ENCODE assay signal across 21 cellular contexts in the genomic region with DNA sequence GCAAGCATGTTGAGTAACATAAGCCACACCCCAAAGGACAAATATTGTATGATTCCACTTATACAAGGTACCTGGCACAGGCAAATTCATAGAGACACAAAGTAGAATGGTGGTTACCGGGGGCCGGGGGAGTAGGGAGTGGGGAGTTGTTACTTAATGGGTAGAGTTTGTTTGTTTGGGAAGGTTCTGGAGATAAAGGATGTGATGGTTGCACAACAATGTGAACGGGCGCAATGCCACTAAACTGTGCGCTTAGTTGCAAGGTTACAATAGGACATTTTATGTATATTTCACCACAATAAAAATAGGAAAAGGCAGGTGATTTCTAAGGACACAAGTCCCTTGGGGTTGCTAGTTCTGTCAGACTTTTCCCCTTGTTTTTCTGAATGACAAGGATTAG.
DNase-seq lines count a peak whose midpoint lies in the region; ATAC-seq lines count a peak whose summit lies in the region.
"Had no signal": no experiment of that assay in that cellular context is flagged by ENCODE, and none has a peak within 500 bp of the region (broad histone marks: within the 10 kb centered on the region; RNA-seq: fewer than 3 reads in every experiment).

No MANE protein-coding gene starts in this region.

- no peak overlapping the region for H3K4me3 ChIP-seq in right cardiac atrium (ENCODE audit: low read length)
- H3K4me3 ChIP-seq: BLaER1 had no signal

- no peaks in the 10 kb centered on the region for H3K4me1 ChIP-seq in right cardiac atrium (ENCODE audit: control insufficient read depth, insufficient read depth, low read length)

- no peaks in the 10 kb centered on the region for H3K9me3 ChIP-seq in right cardiac atrium (ENCODE audit: control insufficient read depth, low read length)
- H3K9me3 ChIP-seq: BLaER1, SK-N-SH had no signal

- H3K27me3 ChIP-seq in right cardiac atrium (ENCODE audit: control insufficient read depth, insufficient read depth), result no peaks in the 10 kb centered on the region
- H3K27me3 ChIP-seq: BLaER1 had no signal

- no peak for ATAC-seq in right cardiac atrium
- ATAC-seq: PC-3 had no signal

- DNase-seq in cardiac septum (ENCODE audit: low spot score) (peak; percentile 17), right cardiac atrium (no peak), NCI-H345 (lab: John Stamatoyannopoulos, UW) (peak; percentile 80), islet precursor cell (peak; percentile 8), retina (no peak), iPS-NIHi11 (ENCODE audit: low spot score) (no peak), NCI-H69 (lab: John Stamatoyannopoulos, UW) (no peak)
- DNase-seq: CD4-positive, CD25-positive, alpha-beta regulatory T cell; DMS153; KBM-7; NCI-H1048; NCI-H1417; NCI-H1694; NCI-H2029 treated with DMSO at 0.1 percent for 48 hours; NCI-H510A treated with DMSO at 0.1 percent for 48 hours; NCI-H82; NK-92 treated with Interleukin-12 subunit alpha and Interleukin-12 subunit beta, amount 100 ng/mL, for 24 hours; PC-3; SK-N-SH; SW 1271 had no signal

- WGBS in right cardiac atrium, result 93% methylated on average over 5 of the region's 5 CpGs

- intact Hi-C loops in cardiac septum (cut with DNase I), result no loop called here
- intact Hi-C loops in right cardiac atrium (cut with DNase I), result no loop called here

- no peak overlapping the region for H3K27ac ChIP-seq in right cardiac atrium (ENCODE audit: low read length)
- H3K27ac ChIP-seq: BLaER1 had no signal

Comparison
In these comparisons a context has a peak if more than half of its experiments do, and no peak if none do; other contexts are left out.
1. DNase-seq: peak in cardiac septum (single experiment), NCI-H345 (single experiment) and islet precursor cell (single experiment); none in right cardiac atrium (0 of 3), retina (single experiment), iPS-NIHi11 (single experiment) and NCI-H69 (single experiment).